ENCODE assay signal across 8 cellular contexts in the genomic region with DNA sequence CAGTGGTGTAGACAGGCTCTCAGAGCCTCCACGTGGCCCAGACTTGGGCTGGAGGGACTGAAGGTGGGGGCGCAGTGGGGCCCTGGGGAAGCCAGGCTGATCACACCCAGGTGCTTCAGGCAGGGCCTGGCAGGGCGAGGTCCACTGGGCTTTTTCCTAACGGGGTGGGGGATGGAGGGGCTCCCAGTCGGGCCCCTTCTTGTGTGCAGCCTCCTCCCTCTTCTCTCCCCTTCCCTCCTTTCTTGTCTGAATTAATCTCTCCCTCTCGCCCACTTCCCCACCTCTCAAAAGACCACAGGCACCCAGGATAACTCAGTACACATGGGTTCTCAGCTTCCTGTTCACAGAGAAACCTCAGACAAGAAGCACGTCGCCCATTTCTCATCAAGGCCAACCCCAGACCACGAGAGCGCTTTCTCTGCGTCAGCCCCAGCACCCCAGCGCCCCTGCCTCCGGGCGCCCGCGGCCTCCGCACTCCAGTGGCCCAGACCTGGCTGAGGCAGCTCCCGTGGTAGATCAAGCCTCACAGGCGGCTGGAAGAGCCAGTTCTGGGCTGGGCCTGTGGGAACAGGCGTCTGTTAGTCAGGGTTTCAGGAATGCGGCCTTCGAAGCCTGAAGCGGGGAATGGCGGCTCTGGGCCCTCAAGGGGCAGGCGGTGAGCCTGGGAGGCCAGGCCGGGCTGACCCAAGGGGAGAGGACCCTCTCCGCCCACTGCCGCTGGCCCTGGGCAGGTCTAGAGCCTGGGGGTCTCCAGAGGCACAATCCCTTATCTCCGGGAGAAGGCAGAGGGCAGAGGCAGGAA. TPM values are rescaled to one million over a fixed set of nuclear protein-coding genes. Genes with fewer than 3 reads are reported as not detected.
A peak's percentile ranks its signal among the peaks of the same experiment; 100 is the strongest.
DNase-seq lines count a peak whose midpoint lies in the region; ATAC-seq lines count a peak whose summit lies in the region.

No MANE protein-coding gene starts in this region.

- ATAC-seq in T-cell (replicated peaks in 1 of 4) = peak; percentile 65 to 83 (median 70)

- no peaks in the 10 kb centered on the region for H3K27me3 ChIP-seq in mesendoderm (ENCODE audit: insufficient read depth, low read length, poor library complexity)

- peak overlapping the region; percentile 44 for H3K9ac ChIP-seq in mesendoderm (ENCODE audit: low read length)

- H3K36me3 ChIP-seq in mesendoderm (ENCODE audit: control insufficient read depth, insufficient read depth, low read length) = no peaks in the 10 kb centered on the region

- H2BK15ac ChIP-seq in mesendoderm (replicated peaks; ENCODE audit: low read depth) = peak overlapping the region; percentile 65

- H4K5ac ChIP-seq in mesendoderm (ENCODE audit: low read length) = no peak overlapping the region

- H3K9me3 Mint-ChIP-seq in T-cell = no peaks in the 10 kb centered on the region

- H3K79me1 ChIP-seq in mesendoderm (ENCODE audit: low read length) = no peaks in the 10 kb centered on the region

- peak overlapping the region; percentile 87 for H4K8ac ChIP-seq in mesendoderm (ENCODE audit: low read depth, low read length)

- POLR2A ChIA-PET in T-cell (lab: Charles Lee) = interaction anchor here in 1 of 2 donors (0.6 kb wide), 1 partner anchor 824 kb away, joined by 3 read pairs; no protein-coding TSS in a partner anchor

- H2AK5ac ChIP-seq in mesendoderm (ENCODE audit: low read length) = peak overlapping the region; percentile 9

- peak overlapping the region; percentile 28 to 74 (median 68) for H3K4me3 Mint-ChIP-seq in T-cell

- peak overlapping the region; percentile 98 to 99 for H3K27ac Mint-ChIP-seq in T-cell

- H3K23ac ChIP-seq in mesendoderm (ENCODE audit: low read length) = no peak overlapping the region

- no peak overlapping the region for H3K4me3 ChIP-seq in mesendoderm (ENCODE audit: low read length)

- H3K79me2 ChIP-seq in mesendoderm (ENCODE audit: control insufficient read depth, insufficient read depth, low read length) = no peaks in the 10 kb centered on the region

- peak; percentile 52 for DNase-seq in HCEC 1CT
- peak; percentile 43 to 92 (median 86) for DNase-seq in T-cell
- peak; percentile 87 for DNase-seq in mesendoderm
- peak; percentile 85 for DNase-seq in stimulated activated CD8-positive, alpha-beta memory T cell treated with anti-CD3 and anti-CD28 coated beads, Interleukin-4, amount 100 ng/mL, for 48 hours
- no peak for DNase-seq in midbrain (lab: John Stamatoyannopoulos, UW)
- DNase-seq in NCI-H82 treated with DMSO at 0.1 percent for 48 hours (lab: John Stamatoyannopoulos, UW; ENCODE audit: unreplicated experiment) = no peak
- DNase-seq in NCI-H2227 treated with DMSO at 0.1 percent for 48 hours (lab: John Stamatoyannopoulos, UW) = no peak

- H3K27ac ChIP-seq in adipose tissue (ENCODE audit: low read depth, low read length) (peak overlapping the region; percentile 23), mesendoderm (ENCODE audit: low read depth, low read length) (peak overlapping the region; percentile 59)

- H3K36me3 Mint-ChIP-seq in T-cell = no peaks in the 10 kb centered on the region

- 38 to 54% (median 48%) methylated on average over 28 to 29 of the region's 29 CpGs for WGBS in adipose tissue, 3 donors
- no CpG with 5 or more reads among the region's 29 CpGs for WGBS in mesendoderm (ENCODE audit: extremely low coverage, insufficient coverage, low lambda C conversion rate)

- H2BK5ac ChIP-seq in mesendoderm (ENCODE audit: low read length) = peak overlapping the region; percentile 50

- H3K4me1 Mint-ChIP-seq in T-cell = peaks cover 39 to 55% (median 48%) of the 10 kb centered on the region in 3 donors

- peak overlapping the region; percentile 48 for H2BK120ac ChIP-seq in mesendoderm (ENCODE audit: low read depth, low read length)

- peaks cover 12% of the 10 kb centered on the region for H3K4me1 ChIP-seq in mesendoderm (ENCODE audit: control insufficient read depth, low read depth, low read length)

- CTCF ChIA-PET in T-cell (lab: Charles Lee) = interaction anchor here (0.6 to 0.7 kb wide), 2 partner anchors 27 to 60 kb away, joined by 3 read pairs; no protein-coding TSS in a partner anchor

- H3K4ac ChIP-seq in mesendoderm (ENCODE audit: low read depth, low read length) = peak overlapping the region; percentile 76

- no peaks in the 10 kb centered on the region for H3K27me3 Mint-ChIP-seq in T-cell

- H3K56ac ChIP-seq in mesendoderm (ENCODE audit: low read length) = peak overlapping the region; percentile 79

- peak overlapping the region; percentile 78 for H3K18ac ChIP-seq in mesendoderm (ENCODE audit: low read length)

- no peak overlapping the region for H3K4me2 ChIP-seq in mesendoderm (ENCODE audit: low read length)

RNA-seq across cellular contexts. Expression of a gene that starts 50.6 kb away (rescaled TPM):
- total RNA-seq in T-cell = 10 to 100 TPM; 11.5 to 15.3 (median 13.6) TPM
- 10 to 100 TPM in 2 of 3 donors, 1 to 10 TPM in 1; 9.2 to 33.1 (median 17.2) TPM for polyA plus RNA-seq in adipose tissue
- polyA plus RNA-seq in mesendoderm (2013, experiment 1 of 2) = 4.0 TPM
- 3.9 TPM for polyA plus RNA-seq in mesendoderm (2013, experiment 2 of 2)

Comparison
In these comparisons a context has a peak if more than half of its experiments do, and no peak if none do; other contexts are left out.
1. DNase-seq: peak in HCEC 1CT (single experiment), T-cell (34 of 34), mesendoderm (single experiment) and stimulated activated CD8-positive, alpha-beta memory T cell treated with anti-CD3 and anti-CD28 coated beads, Interleukin-4, amount 100 ng/mL, for 48 hours (single experiment); none in midbrain (single experiment), NCI-H82 treated with DMSO at 0.1 percent for 48 hours (single experiment) and NCI-H2227 treated with DMSO at 0.1 percent for 48 hours (single experiment).